Comparison of ENCODE assay signal across 8 cellular contexts in genomic region chr12:89663577-89664357, GRCh38. TPM values are rescaled to one million over a fixed set of nuclear protein-coding genes. Genes with fewer than 3 reads are reported as not detected.
DNase-seq lines count a peak whose midpoint lies in the region; ATAC-seq and TF ChIP-seq lines count a peak whose summit lies in the region.

No MANE protein-coding gene starts in this region.

- H3K27ac ChIP-seq in vagina = no peak overlapping the region

- H3K4me3 ChIP-seq in HAP-1 = no peak overlapping the region
- H3K4me3 ChIP-seq in vagina = no peak overlapping the region

- peak overlapping the region; percentile 15 for H3K27ac Mint-ChIP-seq in Calu3 (ENCODE audit: unreplicated experiment)
- peak overlapping the region; percentile 3 for H3K27ac Mint-ChIP-seq in T-helper 2 cell treated with Interferon-gamma antibody and Interleukin-4, amounts not matched to agents 5 μg/mL and 100 μg/mL, for 36 hours

- H3K27me3 ChIP-seq in HAP-1 (ENCODE audit: low read depth) (no peaks in the 10 kb centered on the region), vagina (no peaks in the 10 kb centered on the region)

- no peaks in the 10 kb centered on the region for H3K27me3 Mint-ChIP-seq in Calu3 (ENCODE audit: unreplicated experiment)
- no peaks in the 10 kb centered on the region for H3K27me3 Mint-ChIP-seq in T-helper 2 cell treated with Interferon-gamma antibody and Interleukin-4, amounts not matched to agents 5 μg/mL and 100 μg/mL, for 36 hours (ENCODE audit: low read depth)

- CTCF ChIA-PET in Calu3 (lab: Charles Lee) = interaction anchor here (0.5 to 2.0 kb wide), 3 partner anchors 11 to 31 kb away, joined by 3 to 6 read pairs (median 3); no protein-coding TSS in a partner anchor

- H3K9me3 ChIP-seq in HAP-1 (no peaks in the 10 kb centered on the region), vagina (no peaks in the 10 kb centered on the region)

- H3K36me3 ChIP-seq in HAP-1 (replicated peaks) (no peaks in the 10 kb centered on the region), vagina (no peaks in the 10 kb centered on the region)

- no peaks in the 10 kb centered on the region for H3K36me3 Mint-ChIP-seq in Calu3 (ENCODE audit: insufficient read depth, unreplicated experiment)
- no peaks in the 10 kb centered on the region for H3K36me3 Mint-ChIP-seq in T-helper 2 cell treated with Interferon-gamma antibody and Interleukin-4, amounts not matched to agents 5 μg/mL and 100 μg/mL, for 36 hours (ENCODE audit: low read depth)

- H3K4me1 ChIP-seq in HAP-1 = peaks cover 9% of the 10 kb centered on the region
- H3K4me1 ChIP-seq in vagina = peaks cover 26% of the 10 kb centered on the region

- intact Hi-C loops in Calu3 (cut with micrococcal nuclease; ENCODE audit: unreplicated experiment) (no loop called here), vagina (cut with DNase I) (loop anchor here (5.0 kb wide), 1 partner anchor 1276 kb away; no protein-coding TSS in a partner anchor)

- TF ChIP-seq POLR2A in vagina (IDR thresholded peaks at IDR 0.05) = no peak

- no TSS peak for BruUV-seq in Calu3 (replicated peaks; lab: Mats Ljungman, UMichigan)

- TF ChIP-seq CTCF in Calu3 (IDR thresholded peaks at IDR 0.05; ENCODE audit: unreplicated experiment) = no peak
- no peak for TF ChIP-seq CTCF in vagina (IDR thresholded peaks at IDR 0.05)

- ATAC-seq in GM19397 (IDR thresholded peaks at IDR 0.05; ENCODE audit: unreplicated experiment) = peak; percentile 57
- peak; percentile 80 for ATAC-seq in HG03280 (IDR thresholded peaks at IDR 0.05; ENCODE audit: unreplicated experiment)

- no peak overlapping the region for H3K4me3 Mint-ChIP-seq in Calu3 (ENCODE audit: low read depth, unreplicated experiment)
- peak overlapping the region; percentile 9 for H3K4me3 Mint-ChIP-seq in T-helper 2 cell treated with Interferon-gamma antibody and Interleukin-4, amounts not matched to agents 5 μg/mL and 100 μg/mL, for 36 hours

- in situ Hi-C loops in HAP-1 (cut with MboI; ENCODE audit: low sequenced_read_pairs) = no loop called here

- H3K9me3 Mint-ChIP-seq in Calu3 (ENCODE audit: low read depth, unreplicated experiment) = peaks cover 10% of the 10 kb centered on the region
- H3K9me3 Mint-ChIP-seq in T-helper 2 cell treated with Interferon-gamma antibody and Interleukin-4, amounts not matched to agents 5 μg/mL and 100 μg/mL, for 36 hours = no peaks in the 10 kb centered on the region

- DNase-seq in Calu3 (no peak), germinal center (ENCODE audit: low spot score) (peak; percentile 6), NCI-H2081 (lab: John Stamatoyannopoulos, UW) (no peak), HAP-1 (ENCODE audit: low spot score in 2 of 2) (no peak), vagina (ENCODE audit: extremely low spot score in 2 of 2) (no peak)
- no peak for DNase-seq in T-helper 2 cell treated with Interferon-gamma antibody and Interleukin-4, amounts not matched to agents 5 μg/mL and 100 μg/mL, for 36 hours (ENCODE audit: low spot score)

- H3K4me1 Mint-ChIP-seq in Calu3 (ENCODE audit: low read depth, unreplicated experiment) = peaks cover 39% of the 10 kb centered on the region
- peaks cover 19% of the 10 kb centered on the region for H3K4me1 Mint-ChIP-seq in T-helper 2 cell treated with Interferon-gamma antibody and Interleukin-4, amounts not matched to agents 5 μg/mL and 100 μg/mL, for 36 hours (ENCODE audit: low read depth)

RNA-seq across cellular contexts. Expression of gene ATP2B1, which starts 44.9 kb away (rescaled TPM):
- 73.6 and 77.3 TPM in 2 replicates for total RNA-seq in Calu3 (2022)
- total RNA-seq in vagina = 24.6 TPM
